ENCODE assay signal across 9 cellular contexts in genomic region chr18:44887227-44887631, GRCh38.
DNase-seq lines count a peak whose midpoint lies in the region; ATAC-seq and TF ChIP-seq lines count a peak whose summit lies in the region.
"Had no signal": no experiment of that assay in that cellular context is flagged by ENCODE, and none has a peak within 500 bp of the region (broad histone marks: within the 10 kb centered on the region; RNA-seq: fewer than 3 reads in every experiment).

No MANE protein-coding gene starts in this region.

- peaks cover 0 to 4% (median 0%) of the 10 kb centered on the region in 3 donors for H3K36me3 Mint-ChIP-seq in CD8-positive, alpha-beta memory T cell

- peaks cover 17% of the 10 kb centered on the region for H3K4me1 ChIP-seq in mammary epithelial cell (ENCODE audit: insufficient read depth, low read length)
- H3K4me1 ChIP-seq in CD8-positive, alpha-beta memory T cell (ENCODE audit: insufficient read depth, low read length), result no peaks in the 10 kb centered on the region

- no peak overlapping the region for H3K4me3 Mint-ChIP-seq in CD8-positive, alpha-beta memory T cell

- POLR2A ChIA-PET in CD8-positive, alpha-beta memory T cell (lab: Charles Lee), result no interaction called here

- H3K27ac ChIP-seq in mammary epithelial cell (ENCODE audit: insufficient read depth, low read depth, low read length), result peak overlapping the region; percentile 34
- H3K27ac ChIP-seq in CD8-positive, alpha-beta memory T cell (ENCODE audit: low read depth, low read length), result no peak overlapping the region
- H3K27ac ChIP-seq: neutrophil had no signal

- H3K9ac ChIP-seq in mammary epithelial cell (ENCODE audit: insufficient read depth, low read length), result no peak overlapping the region

- dilution Hi-C loops in mammary epithelial cell (cut with HindIII; ENCODE audit: low sequenced_read_pairs), result no loop called here

- in situ Hi-C loops in GM13977 (cut with MboI; ENCODE audit: low pct_unique_long_range_greater_than_20kb, low sequenced_read_pairs, unreplicated experiment) (no loop called here), mammary epithelial cell (cut with MboI; ENCODE audit: low sequenced_read_pairs in 2 of 2) (loop anchor here in 1 of 2 donors (10.0 to 25.0 kb wide), 3 partner anchors 202 to 750 kb away; partner anchors contain the start of gene SETBP1)

- CTCF ChIA-PET in mammary epithelial cell (lab: Charles Lee; ENCODE audit: low non-redundant PET), result no interaction called here
- CTCF ChIA-PET in CD8-positive, alpha-beta memory T cell (lab: Charles Lee), result no interaction called here

- H3K9me3 Mint-ChIP-seq in CD8-positive, alpha-beta memory T cell, result peaks cover 0 to 4% (median 0%) of the 10 kb centered on the region in 5 donors

- H3K9me3 ChIP-seq in MG63, result no peaks in the 10 kb centered on the region
- no peaks in the 10 kb centered on the region for H3K9me3 ChIP-seq in mammary epithelial cell (replicated peaks; ENCODE audit: insufficient read depth, low read length)
- no peaks in the 10 kb centered on the region for H3K9me3 ChIP-seq in CD8-positive, alpha-beta memory T cell (ENCODE audit: low read length)
- H3K9me3 ChIP-seq: neutrophil had no signal

- peak; percentile 96 for ATAC-seq in GM21717 (IDR thresholded peaks at IDR 0.05; ENCODE audit: unreplicated experiment)

- H2AFZ ChIP-seq in mammary epithelial cell (ENCODE audit: low read depth, low read length), result no peak overlapping the region

- peak; percentile 43 for DNase-seq in GM13977 (ENCODE audit: low spot score)
- peak; percentile 18 for DNase-seq in MG63
- DNase-seq in mammary epithelial cell, result peak; percentile 96
- DNase-seq in skeletal muscle cell (ENCODE audit: low read depth), result peak; percentile 74
- no peak for DNase-seq in CD8-positive, alpha-beta memory T cell
- no peak for DNase-seq in retina
- no peak for DNase-seq in RKO (ENCODE audit: low spot score)

- H3K36me3 ChIP-seq in MG63 (no peaks in the 10 kb centered on the region), mammary epithelial cell (ENCODE audit: insufficient read depth, low read length) (no peaks in the 10 kb centered on the region)
- no peaks in the 10 kb centered on the region for H3K36me3 ChIP-seq in CD8-positive, alpha-beta memory T cell (ENCODE audit: insufficient read depth, low read length)
- H3K36me3 ChIP-seq: neutrophil had no signal

- BruUV-seq in mammary epithelial cell (replicated peaks; lab: Mats Ljungman, UMichigan), result no TSS peak

- H3K27me3 ChIP-seq in MG63, result no peaks in the 10 kb centered on the region
- H3K27me3 ChIP-seq in mammary epithelial cell (ENCODE audit: insufficient read depth, low read length), result no peaks in the 10 kb centered on the region
- no peaks in the 10 kb centered on the region for H3K27me3 ChIP-seq in CD8-positive, alpha-beta memory T cell (ENCODE audit: insufficient read depth, low read length, poor library complexity, severe bottlenecking)

- H3K79me2 ChIP-seq in mammary epithelial cell (ENCODE audit: insufficient read depth, low read length), result peaks cover 4% of the 10 kb centered on the region

- H3K27me3 Mint-ChIP-seq in CD8-positive, alpha-beta memory T cell, result no peaks in the 10 kb centered on the region

- peak overlapping the region in 3 of 8 donors; percentile 29 to 67 (median 49) for H3K27ac Mint-ChIP-seq in CD8-positive, alpha-beta memory T cell

- no peak overlapping the region for H3K4me3 ChIP-seq in MG63
- no peak overlapping the region for H3K4me3 ChIP-seq in mammary epithelial cell (replicated peaks in 1 of 3; ENCODE audit: insufficient read depth in 1 of 3, low read depth in 2 of 3, low read length in 3 of 3)
- H3K4me3 ChIP-seq in skeletal muscle cell (ENCODE audit: low read depth, low read length), result no peak overlapping the region
- no peak overlapping the region for H3K4me3 ChIP-seq in CD8-positive, alpha-beta memory T cell (ENCODE audit: low read length)

- intact Hi-C loops in mammary epithelial cell (cut with micrococcal nuclease), result no loop called here

- no peaks in the 10 kb centered on the region for H4K20me1 ChIP-seq in mammary epithelial cell (ENCODE audit: insufficient read depth, low read length)

- H3K4me2 ChIP-seq in mammary epithelial cell (ENCODE audit: insufficient read depth, low read depth, low read length), result no peak overlapping the region

- TF ChIP-seq CTCF in GM13977 (IDR thresholded peaks at IDR 0.05; ENCODE audit: extremely low read depth, insufficient read depth, missing control alignments) (no peak), mammary epithelial cell (conservative IDR thresholded peaks at IDR 0.05 in 1 of 2, IDR thresholded peaks at IDR 0.05 in 1 of 2; ENCODE audit: extremely low read depth in 1 of 2, insufficient read depth in 1 of 2, low read depth in 1 of 2, low read length in 2 of 2) (peak in 1 of 2 donors; percentile 31)

- peaks cover 5 to 10% (median 9%) of the 10 kb centered on the region in 3 donors for H3K4me1 Mint-ChIP-seq in CD8-positive, alpha-beta memory T cell

Comparison
In these comparisons a context has a peak if more than half of its experiments do, and no peak if none do; other contexts are left out.
1. DNase-seq: peak in GM13977 (single experiment), MG63 (single experiment), mammary epithelial cell (single experiment) and skeletal muscle cell (single experiment); none in CD8-positive, alpha-beta memory T cell (0 of 5), retina (single experiment) and RKO (single experiment).